Comparison of ENCODE assay signal across 21 cellular contexts in the genomic region with DNA sequence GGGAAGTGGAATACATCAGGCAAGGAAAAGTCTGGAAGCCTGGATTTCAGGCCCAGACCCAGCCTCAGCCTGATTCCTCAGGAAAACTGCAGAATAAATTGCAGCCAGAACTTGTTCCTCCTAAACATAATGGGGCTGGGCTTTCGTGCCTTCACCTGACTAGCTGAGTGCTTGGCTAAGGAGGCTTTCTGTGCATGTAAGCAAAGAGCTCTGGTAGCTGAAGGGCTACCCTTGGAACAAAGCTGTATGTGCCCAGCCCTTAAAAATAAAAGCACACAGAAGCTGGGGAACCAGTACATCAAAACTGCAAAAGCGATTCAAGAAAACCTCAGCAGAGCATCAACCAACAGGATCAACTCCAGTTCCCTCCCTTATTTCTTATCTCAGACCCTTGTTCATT.
"Had no signal": no experiment of that assay in that cellular context is flagged by ENCODE, and none has a peak within 500 bp of the region (broad histone marks: within the 10 kb centered on the region; RNA-seq: fewer than 3 reads in every experiment).

No MANE protein-coding gene starts in this region.

- FAIRE-seq: frontal cortex had no signal

- H3K27ac ChIP-seq: prostate gland, right atrium auricular region, sigmoid colon, testis, tibial artery, vagina had no signal

- H3K27ac Mint-ChIP-seq: immature natural killer cell; naive thymus-derived CD8-positive, alpha-beta T cell; nephron progenitor cell; stimulated activated effector memory CD8-positive, alpha-beta T cell treated with anti-CD3 and anti-CD28 coated beads, Interleukin-12 subunit alpha, Interleukin-12 subunit beta, amount 100 ng/mL, for 72 hours had no signal

- ATAC-seq: naive thymus-derived CD8-positive, alpha-beta T cell; stimulated activated effector memory CD8-positive, alpha-beta T cell treated with anti-CD3 and anti-CD28 coated beads, Interleukin-12 subunit alpha, Interleukin-12 subunit beta, amount 100 ng/mL, for 72 hours; stimulated activated naive CD8-positive, alpha-beta T cell treated with anti-CD3 and anti-CD28 coated beads, Interleukin-15, Interleukin-2, amounts not matched to agents 100 U/mL and 50 U/mL, for 24 hours had no signal

- H3K36me3 ChIP-seq: prostate gland, right atrium auricular region, sigmoid colon, tibial artery, vagina had no signal

- H3K27me3 ChIP-seq: right atrium auricular region, sigmoid colon, testis, tibial artery, vagina had no signal

- H3K9me3 ChIP-seq: prostate gland, right atrium auricular region, sigmoid colon, testis, tibial artery, vagina had no signal

- H3K4me3 Mint-ChIP-seq: immature natural killer cell; naive thymus-derived CD8-positive, alpha-beta T cell; nephron progenitor cell; stimulated activated effector memory CD8-positive, alpha-beta T cell treated with anti-CD3 and anti-CD28 coated beads, Interleukin-12 subunit alpha, Interleukin-12 subunit beta, amount 100 ng/mL, for 72 hours had no signal

- DNase-seq: cortex of kidney; effector CD4-positive, alpha-beta T cell; immature natural killer cell; islet precursor cell; kidney glomerular epithelial cell; left colon; naive thymus-derived CD8-positive, alpha-beta T cell; nephron progenitor cell; nucleus accumbens; sigmoid colon; stimulated activated CD4-positive, alpha-beta T cell treated with anti-CD3 and anti-CD28 coated beads, Interleukin-2, amount 100 ng/mL, for 24 hours; stimulated activated CD4-positive, alpha-beta T cell treated with anti-CD3 and anti-CD28 coated beads, Interleukin-4, amount 100 ng/mL, for 24 hours; stimulated activated naive CD8-positive, alpha-beta T cell treated with anti-CD3 and anti-CD28 coated beads, Interleukin-15, Interleukin-2, amounts not matched to agents 100 U/mL and 50 U/mL, for 24 hours; substantia nigra; testis; tibial artery had no signal

- H3K4me1 Mint-ChIP-seq: immature natural killer cell; naive thymus-derived CD8-positive, alpha-beta T cell; nephron progenitor cell; stimulated activated effector memory CD8-positive, alpha-beta T cell treated with anti-CD3 and anti-CD28 coated beads, Interleukin-12 subunit alpha, Interleukin-12 subunit beta, amount 100 ng/mL, for 72 hours had no signal

- H3K36me3 Mint-ChIP-seq: immature natural killer cell; naive thymus-derived CD8-positive, alpha-beta T cell; stimulated activated effector memory CD8-positive, alpha-beta T cell treated with anti-CD3 and anti-CD28 coated beads, Interleukin-12 subunit alpha, Interleukin-12 subunit beta, amount 100 ng/mL, for 72 hours had no signal

- H3K4me3 ChIP-seq: prostate gland, right atrium auricular region, sigmoid colon, testis, tibial artery, vagina had no signal

- H3K4me1 ChIP-seq: prostate gland, sigmoid colon, testis, vagina had no signal

- H3K9me3 Mint-ChIP-seq: immature natural killer cell; naive thymus-derived CD8-positive, alpha-beta T cell; nephron progenitor cell; stimulated activated effector memory CD8-positive, alpha-beta T cell treated with anti-CD3 and anti-CD28 coated beads, Interleukin-12 subunit alpha, Interleukin-12 subunit beta, amount 100 ng/mL, for 72 hours had no signal
